In genomic region chr6:17318435-17319165, GRCh38 we compare ENCODE assay signal across 25 cellular contexts.
"Had no signal": no experiment of that assay in that cellular context is flagged by ENCODE, and none has a peak within 500 bp of the region (broad histone marks: within the 10 kb centered on the region; RNA-seq: fewer than 3 reads in every experiment).

No MANE protein-coding gene starts in this region.

- H3K36me3 ChIP-seq: adrenal gland, cardiac muscle cell, gastroesophageal sphincter, neutrophil, transverse colon, WERI-Rb-1 had no signal

- H3K4me3 ChIP-seq: adrenal gland, body of pancreas, cardiac muscle cell, coronary artery, dorsolateral prefrontal cortex, gastroesophageal sphincter, mucosa of descending colon, transverse colon had no signal

- H3K27ac ChIP-seq: adrenal gland, body of pancreas, cardiac muscle cell, coronary artery, dorsolateral prefrontal cortex, neutrophil, transverse colon, WERI-Rb-1 had no signal

- H3K4me1 ChIP-seq: adrenal gland, body of pancreas, transverse colon had no signal

- ATAC-seq: activated CD4-positive, CD25-positive, alpha-beta regulatory T cell treated with anti-CD3 and anti-CD28 coated beads, Interleukin-2, amount 50 U/mL, for 24 hours; body of pancreas; gastroesophageal sphincter; mucosa of descending colon had no signal

- H3K27me3 ChIP-seq: adrenal gland, body of pancreas, cardiac muscle cell, dorsolateral prefrontal cortex, gastroesophageal sphincter, transverse colon had no signal

- DNase-seq: activated CD4-positive, alpha-beta T cell treated with anti-CD3 and anti-CD28 coated beads for 48 hours; activated CD4-positive, alpha-beta T cell treated with anti-CD3 and anti-CD28 coated beads, Interleukin-2, amount 50 U/mL, for 48 hours; activated CD8-positive, alpha-beta memory T cell treated with anti-CD3 and anti-CD28 coated beads for 24 hours; activated effector memory CD4-positive, alpha-beta T cell treated with Interleukin-2 at 50 U/mL for 16 hours; activated naive CD4-positive, alpha-beta T cell treated with Interleukin-2 at 50 U/mL for 16 hours; adrenal gland; aorta; body of pancreas; dorsolateral prefrontal cortex; effector memory CD4-positive, alpha-beta T cell; hippocampal formation; immature natural killer cell; kidney; mucosa of descending colon; nephron progenitor cell; stimulated activated CD4-positive, alpha-beta T cell treated with anti-CD3 and anti-CD28 coated beads, Interleukin-2, amount 100 ng/mL, for 48 hours; stimulated activated naive CD4-positive, alpha-beta T cell treated with Interleukin-2 at 50 U/mL for 16 hours; T-helper 9 cell; transverse colon; WERI-Rb-1 had no signal

- H3K9me3 ChIP-seq: adrenal gland, body of pancreas, gastroesophageal sphincter, mucosa of descending colon, neutrophil, transverse colon had no signal
